15 cellular contexts compared by ENCODE assay signal in the genomic region with DNA sequence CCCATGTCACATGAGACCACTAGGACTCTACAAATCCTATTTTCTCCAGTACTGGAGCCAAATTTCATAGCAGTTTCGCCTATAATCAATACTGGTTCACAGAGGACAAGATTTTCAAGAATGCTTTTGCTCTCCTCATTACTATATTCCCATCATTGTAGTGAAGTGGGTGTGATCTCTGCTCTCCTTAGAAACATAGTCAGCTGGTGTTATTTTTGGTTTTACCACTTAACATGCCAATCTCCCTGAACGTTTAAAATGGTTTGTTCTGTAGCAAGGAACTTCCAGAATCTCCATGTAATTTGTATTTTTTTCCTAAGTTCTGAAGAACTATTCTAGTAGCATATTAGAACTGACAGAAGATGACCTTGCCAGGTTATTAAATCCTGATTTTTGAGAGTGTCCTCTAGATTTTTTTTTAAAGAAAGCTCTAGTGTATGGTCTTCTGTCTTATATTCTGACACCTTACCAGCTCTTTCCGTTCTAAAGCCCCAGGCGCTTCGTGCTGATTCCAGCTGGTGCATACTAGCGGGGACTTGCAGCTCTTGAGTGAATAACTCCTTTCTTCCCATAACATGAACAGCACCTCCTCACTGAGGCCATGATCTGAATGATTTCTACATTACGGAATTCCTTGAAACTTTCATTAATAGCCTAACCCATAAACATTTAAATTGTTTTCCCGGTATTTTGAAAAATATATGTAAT.
DNase-seq lines count a peak whose midpoint lies in the region; ATAC-seq, FAIRE-seq and TF ChIP-seq lines count a peak whose summit lies in the region.
"Had no signal": no experiment of that assay in that cellular context is flagged by ENCODE, and none has a peak within 500 bp of the region (broad histone marks: within the 10 kb centered on the region; RNA-seq: fewer than 3 reads in every experiment).

No MANE protein-coding gene starts in this region.

- H3K27me3 ChIP-seq in heart right ventricle: no peaks in the 10 kb centered on the region
- H3K27me3 ChIP-seq in right atrium auricular region: no peaks in the 10 kb centered on the region
- no peaks in the 10 kb centered on the region for H3K27me3 ChIP-seq in SJCRH30
- H3K27me3 ChIP-seq in foreskin keratinocyte: no peaks in the 10 kb centered on the region
- no peaks in the 10 kb centered on the region for H3K27me3 ChIP-seq in spleen (replicated peaks in 1 of 7)
- H3K27me3 ChIP-seq: BE2C had no signal

- H3K27me3 Mint-ChIP-seq in neural crest cell (ENCODE audit: low read depth): no peaks in the 10 kb centered on the region
- H3K27me3 Mint-ChIP-seq: CD4-positive, alpha-beta memory T cell had no signal

- H3K36me3 ChIP-seq in heart right ventricle: no peaks in the 10 kb centered on the region
- H3K36me3 ChIP-seq in right atrium auricular region: no peaks in the 10 kb centered on the region
- H3K36me3 ChIP-seq in SJCRH30: no peaks in the 10 kb centered on the region
- H3K36me3 ChIP-seq in spleen: no peaks in the 10 kb centered on the region
- H3K36me3 ChIP-seq: BE2C had no signal

- peak overlapping the region in 5 of 10 donors; percentile 25 to 78 (median 39) for H3K27ac ChIP-seq in heart right ventricle
- peak overlapping the region in 1 of 2 donors; percentile 26 for H3K27ac ChIP-seq in right atrium auricular region
- H3K27ac ChIP-seq in SJCRH30: no peak overlapping the region
- no peak overlapping the region for H3K27ac ChIP-seq in foreskin keratinocyte
- H3K27ac ChIP-seq in coronary artery: no peak overlapping the region
- no peak overlapping the region for H3K27ac ChIP-seq in spleen
- H3K27ac ChIP-seq: C4-2B, GM23248 had no signal

- intact Hi-C loops in heart right ventricle (cut with DNase I): loop anchor here in 2 of 10 donors (5.0 to 10.0 kb wide), 2 partner anchors 89 to 92 kb away; no protein-coding TSS in a partner anchor
- intact Hi-C loops in spleen (cut with DNase I; ENCODE audit: low total_unique reads): no loop called here

- H3K4me1 ChIP-seq in heart right ventricle (peaks cover 0 to 4% (median 0%) of the 10 kb centered on the region in 9 donors), right atrium auricular region (no peaks in the 10 kb centered on the region), SJCRH30 (no peaks in the 10 kb centered on the region; the same call in 1 of the 2 replicates), foreskin keratinocyte (no peaks in the 10 kb centered on the region), spleen (no peaks in the 10 kb centered on the region)
- H3K4me1 ChIP-seq: BE2C had no signal

- no peak for FAIRE-seq in D721Med (lab: Jason Lieb, UNC)
- FAIRE-seq: H54 had no signal

- H3K4me1 Mint-ChIP-seq in neural crest cell: peaks cover 13% of the 10 kb centered on the region
- H3K4me1 Mint-ChIP-seq: CD4-positive, alpha-beta memory T cell had no signal

- H3K9me3 ChIP-seq in heart right ventricle: no peaks in the 10 kb centered on the region
- H3K9me3 ChIP-seq in right atrium auricular region: no peaks in the 10 kb centered on the region
- H3K9me3 ChIP-seq in SJCRH30 (replicated peaks): no peaks in the 10 kb centered on the region
- H3K9me3 ChIP-seq in spleen: peaks cover 0 to 19% (median 2%) of the 10 kb centered on the region in 8 donors
- H3K9me3 ChIP-seq: BE2C had no signal

- no peak for TF ChIP-seq POLR2A in spleen (IDR thresholded peaks at IDR 0.05)

- 35 to 58% methylated on average over 8 of the region's 8 CpGs for WGBS in heart right ventricle, 2 donors
- 68 to 80% (median 72%) methylated on average over 8 of the region's 8 CpGs for WGBS in spleen, 5 donors

- DNase-seq in heart right ventricle: no peak
- DNase-seq in right atrium auricular region (ENCODE audit: low spot score): no peak
- DNase-seq in SJCRH30: peak; percentile 17 to 57
- peak; percentile 33 to 61 for DNase-seq in foreskin keratinocyte
- peak; percentile 26 for DNase-seq in neural crest cell (ENCODE audit: low read depth, low spot score)
- no peak for DNase-seq in D721Med (ENCODE audit: insufficient read length, low spot score)
- no peak for DNase-seq in coronary artery (ENCODE audit: low spot score)
- no peak for DNase-seq in spleen
- DNase-seq: BE2C; CD4-positive, alpha-beta memory T cell; COR-L47; GM23248 had no signal

- peak overlapping the region; percentile 0 for H3K4me3 Mint-ChIP-seq in neural crest cell
- H3K4me3 Mint-ChIP-seq: CD4-positive, alpha-beta memory T cell had no signal

- no peaks in the 10 kb centered on the region for H3K36me3 Mint-ChIP-seq in neural crest cell (ENCODE audit: low read depth)
- H3K36me3 Mint-ChIP-seq: CD4-positive, alpha-beta memory T cell had no signal

- no peak overlapping the region for H3K27ac Mint-ChIP-seq in neural crest cell (ENCODE audit: unreplicated experiment)
- H3K27ac Mint-ChIP-seq: CD4-positive, alpha-beta memory T cell had no signal

- peak in 6 of 8 donors; percentile 54 to 87 (median 70) for ATAC-seq in heart right ventricle
- peak; percentile 58 for ATAC-seq in foreskin keratinocyte
- ATAC-seq: HCT116 had no signal

- TF ChIP-seq CTCF in heart right ventricle (IDR thresholded peaks at IDR 0.05): no peak
- TF ChIP-seq CTCF in right atrium auricular region (IDR thresholded peaks at IDR 0.05): no peak
- TF ChIP-seq CTCF in foreskin keratinocyte (conservative IDR thresholded peaks at IDR 0.05): no peak
- no peak for TF ChIP-seq CTCF in neural crest cell (conservative IDR thresholded peaks at IDR 0.05)
- no peak for TF ChIP-seq CTCF in D721Med (IDR thresholded peaks at IDR 0.05; ENCODE audit: insufficient read depth, missing control alignments)
- no peak for TF ChIP-seq CTCF in coronary artery (IDR thresholded peaks at IDR 0.05)
- TF ChIP-seq CTCF in spleen (IDR thresholded peaks at IDR 0.05 in 8 of 11, conservative IDR thresholded peaks at IDR 0.05 in 3 of 11): no peak

- H3K4me3 ChIP-seq in heart right ventricle (peak overlapping the region in 2 of 10 donors; percentile 6 to 7), right atrium auricular region (no peak overlapping the region), SJCRH30 (no peak overlapping the region), coronary artery (no peak overlapping the region), spleen (no peak overlapping the region)
- H3K4me3 ChIP-seq: GM23248 had no signal

- H3K9me3 Mint-ChIP-seq in neural crest cell: no peaks in the 10 kb centered on the region

Comparison
In these comparisons a context has a peak if more than half of its experiments do, and no peak if none do; other contexts are left out.
1. DNase-seq: peak in SJCRH30 (2 of 2), foreskin keratinocyte (2 of 2) and neural crest cell (single experiment); none in heart right ventricle (0 of 2), right atrium auricular region (single experiment), D721Med (single experiment), coronary artery (single experiment) and spleen (single experiment).